In genomic region chr7:102696009-102696408, GRCh38 we compare ENCODE assay signal across 6 cellular contexts. TPM values are rescaled to one million over a fixed set of nuclear protein-coding genes. Genes with fewer than 3 reads are reported as not detected.
"Had no signal": no experiment of that assay in that cellular context is flagged by ENCODE, and none has a peak within 500 bp of the region (broad histone marks: within the 10 kb centered on the region; RNA-seq: fewer than 3 reads in every experiment).

No MANE protein-coding gene starts in this region.

RNA-seq across cellular contexts. Expression of gene SPDYE2B, which starts 45.9 kb away (rescaled TPM):
- total RNA-seq: M059J, PC-3, Peyer's patch, Right ventricle myocardium superior, SJSA1 had no signal
- polyA plus RNA-seq: SK-N-SH had no signal
